8 cellular contexts compared by ENCODE assay signal in genomic region chr19:47600246-47601179, GRCh38. TPM values are rescaled to one million over a fixed set of nuclear protein-coding genes. Genes with fewer than 3 reads are reported as not detected.
DNase-seq lines count a peak whose midpoint lies in the region; ATAC-seq and TF ChIP-seq lines count a peak whose summit lies in the region.

No MANE protein-coding gene starts in this region.

- H3K4me3 ChIP-seq in OCI-LY3 (ENCODE audit: low read length) = peak overlapping the region; percentile 85
- peak overlapping the region; percentile 74 for H3K4me3 ChIP-seq in epithelial cell of esophagus (ENCODE audit: low read length)
- H3K4me3 ChIP-seq in mononuclear cell (ENCODE audit: low read length) = peak overlapping the region; percentile 61

- H3K4me1 ChIP-seq in OCI-LY3 (ENCODE audit: low read length) (peaks cover 23% of the 10 kb centered on the region), mononuclear cell (ENCODE audit: insufficient read depth, low read length) (peaks cover 46% of the 10 kb centered on the region)

- H2AFZ ChIP-seq in OCI-LY3 (ENCODE audit: low read depth, low read length) = peak overlapping the region; percentile 85

- TF ChIP-seq CTCF in OCI-LY3 (IDR thresholded peaks at IDR 0.05; ENCODE audit: low read depth, low read length) = no peak
- no peak for TF ChIP-seq CTCF in epithelial cell of esophagus (IDR thresholded peaks at IDR 0.05; ENCODE audit: insufficient read depth, low read depth, low read length, missing control alignments)

- H3K27me3 ChIP-seq in OCI-LY3 (ENCODE audit: low read depth, low read length) = no peaks in the 10 kb centered on the region
- no peaks in the 10 kb centered on the region for H3K27me3 ChIP-seq in mononuclear cell (ENCODE audit: insufficient read depth, low read length)

- no peaks in the 10 kb centered on the region for H4K20me1 ChIP-seq in OCI-LY3 (ENCODE audit: insufficient read depth, low read length)

- H3K79me2 ChIP-seq in OCI-LY3 (ENCODE audit: low read length) = no peaks in the 10 kb centered on the region

- H3K4me2 ChIP-seq in OCI-LY3 (ENCODE audit: low read length) = peak overlapping the region; percentile 96

- no peaks in the 10 kb centered on the region for H3K36me3 ChIP-seq in OCI-LY3 (replicated peaks; ENCODE audit: low read depth, low read length)

- peak; percentile 87 for ATAC-seq in GM21528 (IDR thresholded peaks at IDR 0.05; ENCODE audit: low FRiP score, unreplicated experiment)

- peak overlapping the region; percentile 83 for H3K9ac ChIP-seq in OCI-LY3 (ENCODE audit: low read length)

- H3K9me3 ChIP-seq in OCI-LY3 (ENCODE audit: insufficient read depth, low read length) (no peaks in the 10 kb centered on the region), mononuclear cell (ENCODE audit: low read depth, low read length) (no peaks in the 10 kb centered on the region)

- peak overlapping the region; percentile 53 for H3K27ac ChIP-seq in OCI-LY3 (ENCODE audit: low read length)

- peak; percentile 96 for DNase-seq in DMS 273 treated with DMSO at 0.1 percent for 48 hours (lab: John Stamatoyannopoulos, UW)
- peak; percentile 98 for DNase-seq in HuH-7.5 (ENCODE audit: low spot score)
- DNase-seq in activated T-cell treated with anti-CD3 and anti-CD28 coated beads for 24 hours (ENCODE audit: low read depth) = peak; percentile 99
- DNase-seq in epithelial cell of esophagus (ENCODE audit: low read depth) = peak; percentile 99
- peak; percentile 99 to 100 for DNase-seq in stimulated activated CD8-positive, alpha-beta memory T cell treated with anti-CD3 and anti-CD28 coated beads, Interleukin-2, amount 100 ng/mL, for 48 hours (ENCODE audit: low read depth in 2 of 2)

RNA-seq across cellular contexts. Expression of gene BICRA, which starts 8.4 kb away (rescaled TPM):
- total RNA-seq in mononuclear cell = 21.9 TPM

RNA-seq across cellular contexts. Expression of gene ZNF541, which starts 27.6 kb away (rescaled TPM):
- total RNA-seq in mononuclear cell = 0.21 TPM

Comparison
In these comparisons a context has a peak if more than half of its experiments do, and no peak if none do; other contexts are left out.
1. Peak in every context shown above with its lines: DNase-seq, ATAC-seq, H3K4me3 ChIP-seq and H3K27ac ChIP-seq.